9 cellular contexts compared by ENCODE assay signal in genomic region chr5:152246401-152246800, GRCh38.
DNase-seq lines count a peak whose midpoint lies in the region; ATAC-seq and TF ChIP-seq lines count a peak whose summit lies in the region.
"Had no signal": no experiment of that assay in that cellular context is flagged by ENCODE, and none has a peak within 500 bp of the region (broad histone marks: within the 10 kb centered on the region; RNA-seq: fewer than 3 reads in every experiment).

No MANE protein-coding gene starts in this region.

- no peaks in the 10 kb centered on the region for H4K20me1 ChIP-seq in SK-N-SH (ENCODE audit: insufficient read depth)
- H4K20me1 ChIP-seq in neural progenitor cell (ENCODE audit: low read depth): no peaks in the 10 kb centered on the region

- H3K4me1 ChIP-seq in SK-N-SH (ENCODE audit: control insufficient read depth in 1 of 2, insufficient read depth in 2 of 2, low read depth in 1 of 2, low read length in 1 of 2): no peaks in the 10 kb centered on the region
- no peaks in the 10 kb centered on the region for H3K4me1 ChIP-seq in NT2/D1 (ENCODE audit: insufficient read depth, insufficient read length)
- H3K4me1 ChIP-seq in neural progenitor cell: no peaks in the 10 kb centered on the region

- ATAC-seq in SK-N-SH treated with all-trans-retinoic acid at 6 μM for 48 hours: no peak

- H3K27me3 Mint-ChIP-seq in endothelial cell (ENCODE audit: unreplicated experiment): no peaks in the 10 kb centered on the region
- H3K27me3 Mint-ChIP-seq in neural progenitor cell (ENCODE audit: insufficient read depth, low read depth): peaks cover 5% of the 10 kb centered on the region
- H3K27me3 Mint-ChIP-seq: activated B cell treated with CpG ODN at 0.5 μM for 24 hours had no signal

- no peaks in the 10 kb centered on the region for H3K9me3 Mint-ChIP-seq in endothelial cell (ENCODE audit: unreplicated experiment)
- no peaks in the 10 kb centered on the region for H3K9me3 Mint-ChIP-seq in neural progenitor cell
- H3K9me3 Mint-ChIP-seq: activated B cell treated with CpG ODN at 0.5 μM for 24 hours had no signal

- H3K27ac Mint-ChIP-seq in endothelial cell (ENCODE audit: unreplicated experiment) (no peak overlapping the region), neural progenitor cell (no peak overlapping the region)
- H3K27ac Mint-ChIP-seq: activated B cell treated with CpG ODN at 0.5 μM for 24 hours had no signal

- H3K9ac ChIP-seq in SK-N-SH: no peak overlapping the region
- no peak overlapping the region for H3K9ac ChIP-seq in NT2/D1 (ENCODE audit: insufficient read length, low read depth)
- H3K9ac ChIP-seq in neural progenitor cell: no peak overlapping the region

- TF ChIP-seq EP300 in SK-N-SH (IDR thresholded peaks at IDR 0.05; ENCODE audit: borderline replicate concordance in 1 of 2, low read depth in 1 of 2, low read length in 1 of 2): no peak

- H3K79me2 ChIP-seq in SK-N-SH (ENCODE audit: insufficient read depth): no peaks in the 10 kb centered on the region
- H3K79me2 ChIP-seq in neural progenitor cell (ENCODE audit: low read depth): no peaks in the 10 kb centered on the region

- no peak for TF ChIP-seq CTCF in SK-N-SH (IDR thresholded peaks at IDR 0.05)
- no peak for TF ChIP-seq CTCF in endothelial cell (IDR thresholded peaks at IDR 0.05; ENCODE audit: unreplicated experiment)
- TF ChIP-seq CTCF in neural progenitor cell (IDR thresholded peaks at IDR 0.05): no peak

- H3K4me2 ChIP-seq in SK-N-SH (no peak overlapping the region), neural progenitor cell (no peak overlapping the region)

- H3K4me1 Mint-ChIP-seq in endothelial cell (ENCODE audit: unreplicated experiment) (no peaks in the 10 kb centered on the region), neural progenitor cell (no peaks in the 10 kb centered on the region)
- H3K4me1 Mint-ChIP-seq: activated B cell treated with CpG ODN at 0.5 μM for 24 hours had no signal

- POLR2A ChIA-PET in SK-N-SH (lab: Yijun Ruan, JAX): no interaction called here

- H3K27me3 ChIP-seq in SK-N-SH (ENCODE audit: insufficient read depth) (no peaks in the 10 kb centered on the region), NT2/D1 (ENCODE audit: insufficient read depth, insufficient read length) (no peaks in the 10 kb centered on the region), neural progenitor cell (peaks cover 25% of the 10 kb centered on the region)

- H3K4me3 Mint-ChIP-seq in endothelial cell (ENCODE audit: unreplicated experiment) (no peak overlapping the region), neural progenitor cell (no peak overlapping the region)
- H3K4me3 Mint-ChIP-seq: activated B cell treated with CpG ODN at 0.5 μM for 24 hours had no signal

- H2AFZ ChIP-seq in SK-N-SH (ENCODE audit: low read depth): no peak overlapping the region
- H2AFZ ChIP-seq in neural progenitor cell (replicated peaks): no peak overlapping the region

- WGBS in SK-N-SH (ENCODE audit: low lambda C conversion rate): 3% methylated on average over 5 of the region's 5 CpGs

- H3F3A ChIP-seq in SK-N-SH (replicated peaks; ENCODE audit: insufficient read depth) (no peaks in the 10 kb centered on the region), neural progenitor cell (ENCODE audit: low read depth) (no peaks in the 10 kb centered on the region)

- H3K4me3 ChIP-seq in SK-N-SH (ENCODE audit: low read depth in 2 of 2, low read length in 1 of 2) (no peak overlapping the region), NT2/D1 (ENCODE audit: insufficient read length, low read depth) (no peak overlapping the region), neural progenitor cell (no peak overlapping the region)

- H3K27ac ChIP-seq in SK-N-SH (ENCODE audit: low read depth in 2 of 2, low read length in 1 of 2) (no peak overlapping the region), neural progenitor cell (no peak overlapping the region)

- H3K36me3 Mint-ChIP-seq in endothelial cell (ENCODE audit: low read depth, unreplicated experiment) (no peaks in the 10 kb centered on the region), neural progenitor cell (no peaks in the 10 kb centered on the region)

- H3K36me3 ChIP-seq in SK-N-SH (replicated peaks in 1 of 2; ENCODE audit: control insufficient read depth in 1 of 2, insufficient read depth in 2 of 2, low read length in 1 of 2) (no peaks in the 10 kb centered on the region), NT2/D1 (ENCODE audit: insufficient read depth, insufficient read length, low read length) (no peaks in the 10 kb centered on the region), neural progenitor cell (no peaks in the 10 kb centered on the region)

- no peak for TF ChIP-seq RAD21 in SK-N-SH (IDR thresholded peaks at IDR 0.05; ENCODE audit: low read length)

- CTCF ChIA-PET in SK-N-SH (lab: Yijun Ruan, JAX): no interaction called here

- H3K9me3 ChIP-seq in SK-N-SH (no peaks in the 10 kb centered on the region), NT2/D1 (ENCODE audit: insufficient read depth, low read length) (no peaks in the 10 kb centered on the region), neural progenitor cell (ENCODE audit: low read depth) (no peaks in the 10 kb centered on the region)

- DNase-seq in SK-N-SH (no peak), NT2/D1 (ENCODE audit: low read depth, low spot score) (peak; percentile 50), endothelial cell (ENCODE audit: low spot score) (peak; percentile 71), neural progenitor cell (ENCODE audit: low spot score) (peak; percentile 80), SHP77 (lab: John Stamatoyannopoulos, UW) (no peak), SIG-M5 treated with dmso at 0.1 percent for 504 hours (lab: John Stamatoyannopoulos, UW; ENCODE audit: unreplicated experiment) (no peak), UCSD-AML1 (lab: John Stamatoyannopoulos, UW; ENCODE audit: unreplicated experiment) (no peak)
- DNase-seq: activated B cell treated with CpG ODN at 0.5 μM for 24 hours had no signal

- no peaks in the 10 kb centered on the region for H3K9me2 ChIP-seq in SK-N-SH

TF ChIP-seq in SK-N-SH, 30 proteins besides CTCF, POLR2A, EP300 and RAD21 (continues in another document):
- TF ChIP-seq USF2 (IDR thresholded peaks at IDR 0.05; ENCODE audit: borderline replicate concordance, low read depth, low read length): no peak

TF ChIP-seq in SK-N-SH treated with all-trans-retinoic acid at 6 μM for 48 hours, 23 proteins besides CTCF, POLR2A, EP300 and RAD21 (continues in another document):
- no peak for TF ChIP-seq ZFP30 (CRISPR knock-in tag; IDR thresholded peaks at IDR 0.05)
- TF ChIP-seq ZNF70 (CRISPR knock-in tag; IDR thresholded peaks at IDR 0.05): no peak
- TF ChIP-seq PATZ1 (CRISPR knock-in tag; IDR thresholded peaks at IDR 0.05; ENCODE audit: borderline replicate concordance): no peak
- TF ChIP-seq ZNF8 (CRISPR knock-in tag; IDR thresholded peaks at IDR 0.05): no peak
- TF ChIP-seq PPARA (CRISPR knock-in tag; IDR thresholded peaks at IDR 0.05; ENCODE audit: borderline replicate concordance): no peak
- TF ChIP-seq ZFP3 (CRISPR knock-in tag; IDR thresholded peaks at IDR 0.05): no peak
- no peak for TF ChIP-seq ZC3H10 (CRISPR knock-in tag; IDR thresholded peaks at IDR 0.05)
- no peak for TF ChIP-seq TCF4 (CRISPR knock-in tag; IDR thresholded peaks at IDR 0.05; ENCODE audit: borderline replicate concordance)
- no peak for TF ChIP-seq CSRNP3 (CRISPR knock-in tag; IDR thresholded peaks at IDR 0.05)
- TF ChIP-seq ZNF565 (CRISPR knock-in tag; conservative IDR thresholded peaks at IDR 0.05; ENCODE audit: low read depth): no peak
- no peak for TF ChIP-seq ESRRG (CRISPR knock-in tag; IDR thresholded peaks at IDR 0.05)
- TF ChIP-seq CSDC2 (CRISPR knock-in tag; IDR thresholded peaks at IDR 0.05): no peak

Comparison
In these comparisons a context has a peak if more than half of its experiments do, and no peak if none do; other contexts are left out.
1. DNase-seq: peak in NT2/D1 (single experiment), endothelial cell (single experiment) and neural progenitor cell (single experiment); none in SK-N-SH (single experiment), SHP77 (0 of 2), SIG-M5 treated with dmso at 0.1 percent for 504 hours (single experiment) and UCSD-AML1 (single experiment).